ENCODE assay signal across 23 cellular contexts in the genomic region with DNA sequence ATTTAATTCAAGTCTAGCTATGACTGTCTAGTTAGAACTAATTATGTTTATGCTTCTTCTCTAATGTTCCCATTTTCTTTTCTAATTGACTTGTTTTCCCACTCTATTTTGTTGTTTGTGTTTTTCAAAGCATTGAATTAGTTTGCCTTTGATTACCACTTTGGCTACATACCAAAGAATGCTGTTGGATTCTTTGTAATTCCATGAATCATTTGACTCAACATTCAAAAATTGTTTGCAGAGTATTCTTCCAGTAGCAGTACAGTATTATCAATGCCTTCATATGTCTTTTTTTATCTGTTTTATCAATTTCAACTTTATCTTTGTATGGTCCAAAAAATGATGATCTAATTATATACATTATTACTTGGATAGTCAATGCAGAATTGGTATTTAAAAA.
"Had no signal": no experiment of that assay in that cellular context is flagged by ENCODE, and none has a peak within 500 bp of the region (broad histone marks: within the 10 kb centered on the region; RNA-seq: fewer than 3 reads in every experiment).

No MANE protein-coding gene starts in this region.

- FAIRE-seq: RCC 7860 had no signal

- H3K27me3 ChIP-seq: body of pancreas had no signal

- H3K9ac ChIP-seq: KMS-11 had no signal

- H3K4me2 ChIP-seq: KMS-11 had no signal

- H3K4me3 ChIP-seq: body of pancreas had no signal

- ATAC-seq: activated CD8-positive, alpha-beta T cell treated with anti-CD3 and anti-CD28 coated beads, Interleukin-2, amount 10 ng/mL, durations not matched to agents 7 days and 5 days; body of pancreas; WTC11 had no signal

- H3K9me3 ChIP-seq: body of pancreas had no signal

- H3K27ac ChIP-seq: body of pancreas, KMS-11 had no signal

- H3K4me1 ChIP-seq: body of pancreas had no signal

- DNase-seq: activated CD4-positive, alpha-beta T cell treated with anti-CD3 and anti-CD28 coated beads for 48 hours; activated CD4-positive, alpha-beta T cell treated with anti-CD3 and anti-CD28 coated beads, Interleukin-2, amount 50 U/mL, for 4 hours; activated CD4-positive, CD25-positive, alpha-beta regulatory T cell treated with anti-CD3 and anti-CD28 coated beads, Interleukin-2, amount 50 U/mL, for 72 hours; activated CD8-positive, alpha-beta memory T cell treated with anti-CD3 and anti-CD28 coated beads, Interleukin-2, amount 50 U/mL, for 48 hours; activated CD8-positive, alpha-beta T cell treated with anti-CD3 and anti-CD28 coated beads, Interleukin-2, amount 10 ng/mL, durations not matched to agents 7 days and 5 days; activated naive CD4-positive, alpha-beta T cell treated with anti-CD3 and anti-CD28 coated beads, Interleukin-2, amount 50 U/mL, for 16 hours; activated naive CD8-positive, alpha-beta T cell treated with anti-CD3 and anti-CD28 coated beads, Interleukin-2, amount 10 ng/mL, durations not matched to agents 7 days and 5 days; activated T-cell treated with anti-CD3 and anti-CD28 coated beads, Interleukin-2, amount 50 U/mL, for 1 hour; aorta; body of pancreas; NCI-H1092; NCI-H1417; NCI-H1694; NCI-H2029; NCI-H345; NCI-H510A; NCI-H526 treated with DMSO at 0.1 percent for 48 hours; NCI-H82; OCI-M1; SHP77 treated with DMSO at 0.1 percent for 48 hours had no signal
